Comparison of ENCODE assay signal across 8 cellular contexts in the genomic region with DNA sequence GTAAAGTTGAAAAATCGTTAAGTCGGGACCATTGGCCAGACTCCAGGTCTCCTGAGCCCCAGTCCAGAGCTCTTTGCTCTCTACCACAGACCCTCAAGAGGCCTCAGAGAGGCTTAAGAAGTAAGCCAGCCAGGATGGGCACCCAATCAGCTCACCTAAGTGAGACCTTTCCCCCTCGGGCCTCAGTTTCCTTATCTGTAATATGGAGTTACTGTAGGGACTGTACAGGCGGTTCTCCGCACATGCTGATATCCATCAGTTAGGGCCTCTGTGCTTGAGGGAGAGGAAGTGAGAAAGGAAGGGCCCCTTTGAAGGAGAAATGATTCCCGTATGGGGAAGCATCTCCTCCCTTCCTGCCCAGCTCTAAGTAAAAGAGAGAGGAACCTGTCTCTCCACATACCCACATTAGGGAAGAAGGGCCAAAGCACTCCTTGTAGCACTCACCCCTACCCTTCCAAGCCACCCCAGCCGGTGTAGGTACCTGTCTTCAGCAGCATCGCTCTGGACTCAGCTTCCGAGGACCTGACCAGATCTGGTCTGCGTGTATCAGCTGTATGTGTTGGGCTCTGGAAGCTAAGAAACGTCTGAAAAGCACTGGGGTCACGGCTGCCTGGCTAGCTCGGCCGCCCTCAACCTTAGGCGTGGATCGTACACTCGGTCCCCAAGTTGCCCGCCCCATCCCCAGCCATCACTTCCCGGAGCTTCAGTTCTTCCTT. TPM values are rescaled to one million over a fixed set of nuclear protein-coding genes. Genes with fewer than 3 reads are reported as not detected.
DNase-seq lines count a peak whose midpoint lies in the region; ATAC-seq and TF ChIP-seq lines count a peak whose summit lies in the region.

No MANE protein-coding gene starts in this region.

- DNase-seq in activated T-cell treated with anti-CD3 and anti-CD28 coated beads, Interleukin-2, amount 50 U/mL, for 72 hours, result no peak
- DNase-seq in activated T-cell treated with anti-CD3 and anti-CD28 coated beads for 4 hours, result no peak
- peak; percentile 83 for DNase-seq in KBM-7
- DNase-seq in ascending aorta (ENCODE audit: low spot score in 2 of 2), result no peak
- peak; percentile 40 for DNase-seq in iPS-NIHi7 (ENCODE audit: extremely low spot score)
- DNase-seq in stimulated activated naive CD8-positive, alpha-beta T cell treated with anti-CD3 and anti-CD28 coated beads, Interleukin-15, Interleukin-2, amounts not matched to agents 100 U/mL and 50 U/mL, for 24 hours, result peak; percentile 26
- DNase-seq in SW 1271 (lab: John Stamatoyannopoulos, UW), result no peak
- no peak for DNase-seq in NCI-H1694 treated with DMSO at 0.1 percent for 48 hours (lab: John Stamatoyannopoulos, UW)

- no peak for ATAC-seq in activated T-cell treated with anti-CD3 and anti-CD28 coated beads, Interleukin-2, amount 50 U/mL, for 72 hours (replicated peaks in 1 of 2)
- peak; percentile 2 for ATAC-seq in stimulated activated naive CD8-positive, alpha-beta T cell treated with anti-CD3 and anti-CD28 coated beads, Interleukin-15, Interleukin-2, amounts not matched to agents 100 U/mL and 50 U/mL, for 24 hours

- no peak for TF ChIP-seq CTCF in ascending aorta (IDR thresholded peaks at IDR 0.05)

- H3K36me3 Mint-ChIP-seq in activated T-cell treated with anti-CD3 and anti-CD28 coated beads, Interleukin-2, amount 50 U/mL, for 72 hours (ENCODE audit: insufficient read depth in 2 of 2), result peaks cover 1 to 5% of the 10 kb centered on the region in 2 donors

- peak overlapping the region; percentile 81 to 84 for H3K27ac ChIP-seq in ascending aorta

- H3K9me3 Mint-ChIP-seq in activated T-cell treated with anti-CD3 and anti-CD28 coated beads, Interleukin-2, amount 50 U/mL, for 72 hours, result no peaks in the 10 kb centered on the region

- H3K27me3 ChIP-seq in ascending aorta, result no peaks in the 10 kb centered on the region

- peaks cover 14 to 30% of the 10 kb centered on the region in 2 donors for H3K36me3 ChIP-seq in ascending aorta

- peak overlapping the region; percentile 91 to 98 for H3K4me3 Mint-ChIP-seq in activated T-cell treated with anti-CD3 and anti-CD28 coated beads, Interleukin-2, amount 50 U/mL, for 72 hours

- no peaks in the 10 kb centered on the region for H3K27me3 Mint-ChIP-seq in activated T-cell treated with anti-CD3 and anti-CD28 coated beads, Interleukin-2, amount 50 U/mL, for 72 hours (ENCODE audit: low read depth)

- peak overlapping the region; percentile 46 to 73 for H3K4me3 ChIP-seq in ascending aorta

- in situ Hi-C loops in KBM-7 (cut with MboI; ENCODE audit: low pct_unique_long_range_greater_than_20kb, low sequenced_read_pairs), result no loop called here

- H3K9me3 ChIP-seq in ascending aorta, result no peaks in the 10 kb centered on the region

- H3K4me1 ChIP-seq in ascending aorta, result peaks cover 0 to 23% of the 10 kb centered on the region in 2 donors

- intact Hi-C loops in ascending aorta (cut with DNase I), result loop anchor here (1.0 to 10.0 kb wide), 4 partner anchors 9 to 1115 kb away; partner anchors contain the start of genes CENPM, NDUFA6, SMDT1 and TTLL12

- peak overlapping the region; percentile 42 for H3K27ac Mint-ChIP-seq in activated T-cell treated with anti-CD3 and anti-CD28 coated beads, Interleukin-2, amount 50 U/mL, for 72 hours

- H3K4me1 Mint-ChIP-seq in activated T-cell treated with anti-CD3 and anti-CD28 coated beads, Interleukin-2, amount 50 U/mL, for 72 hours (ENCODE audit: low read depth), result peaks cover 41% of the 10 kb centered on the region

RNA-seq across cellular contexts. Expression of gene NAGA, which starts 0.7 kb away (rescaled TPM):
- total RNA-seq in activated T-cell treated with anti-CD3 and anti-CD28 coated beads, Interleukin-2, amount 50 U/mL, for 72 hours, result 10 to 100 TPM; 18.6 to 27.5 TPM
- total RNA-seq in ascending aorta, result 52.3 TPM

RNA-seq across cellular contexts. Expression of gene PHETA2, which starts 4.1 kb away (rescaled TPM):
- 1 to 10 TPM; 2.4 to 3.8 TPM for total RNA-seq in activated T-cell treated with anti-CD3 and anti-CD28 coated beads, Interleukin-2, amount 50 U/mL, for 72 hours
- 41.5 TPM for total RNA-seq in ascending aorta

RNA-seq across cellular contexts. Expression of gene SMDT1, which starts 9.5 kb away (rescaled TPM):
- 100 to 1,000 TPM; 103 to 105 TPM for total RNA-seq in activated T-cell treated with anti-CD3 and anti-CD28 coated beads, Interleukin-2, amount 50 U/mL, for 72 hours
- total RNA-seq in ascending aorta, result 1.3 TPM

RNA-seq across cellular contexts. Expression of gene NDUFA6, which starts 20.6 kb away (rescaled TPM):
- 10 to 100 TPM; 87.8 to 91.7 TPM for total RNA-seq in activated T-cell treated with anti-CD3 and anti-CD28 coated beads, Interleukin-2, amount 50 U/mL, for 72 hours
- total RNA-seq in ascending aorta, result 23.9 TPM

Comparison
In these comparisons a context has a peak if more than half of its experiments do, and no peak if none do; other contexts are left out.
1. DNase-seq: peak in KBM-7 (single experiment), iPS-NIHi7 (single experiment) and stimulated activated naive CD8-positive, alpha-beta T cell treated with anti-CD3 and anti-CD28 coated beads, Interleukin-15, Interleukin-2, amounts not matched to agents 100 U/mL and 50 U/mL, for 24 hours (single experiment); none in activated T-cell treated with anti-CD3 and anti-CD28 coated beads, Interleukin-2, amount 50 U/mL, for 72 hours (0 of 2), activated T-cell treated with anti-CD3 and anti-CD28 coated beads for 4 hours (single experiment), ascending aorta (0 of 2), SW 1271 (0 of 2) and NCI-H1694 treated with DMSO at 0.1 percent for 48 hours (single experiment).
2. RNA of gene SMDT1, which starts 9.5 kb away (total RNA-seq): 103 to 105 TPM in activated T-cell treated with anti-CD3 and anti-CD28 coated beads, Interleukin-2, amount 50 U/mL, for 72 hours; 1.3 TPM in ascending aorta (single experiment); every median in the first group is over 10 times any median in the second.